ENCODE assay signal across 19 cellular contexts in genomic region chr6:136524339-136524935, GRCh38. TPM values are rescaled to one million over a fixed set of nuclear protein-coding genes. Genes with fewer than 3 reads are reported as not detected.
DNase-seq lines count a peak whose midpoint lies in the region; ATAC-seq and TF ChIP-seq lines count a peak whose summit lies in the region.
"Had no signal": no experiment of that assay in that cellular context is flagged by ENCODE, and none has a peak within 500 bp of the region (broad histone marks: within the 10 kb centered on the region; RNA-seq: fewer than 3 reads in every experiment).

No MANE protein-coding gene starts in this region.

- H2AK5ac ChIP-seq in mesendoderm (ENCODE audit: low read length): no peak overlapping the region

- H3K4me2 ChIP-seq in mesendoderm (ENCODE audit: low read length): no peak overlapping the region

- DNase-seq in DMS153 treated with DMSO at 0.1 percent for 48 hours (lab: John Stamatoyannopoulos, UW; ENCODE audit: unreplicated experiment): peak; percentile 34
- DNase-seq in NCI-H146 (lab: John Stamatoyannopoulos, UW): peak; percentile 74
- DNase-seq in right lobe of liver: no peak
- no peak for DNase-seq in NCI-H1694 (lab: John Stamatoyannopoulos, UW)
- DNase-seq in Calu3: no peak
- no peak for DNase-seq in mesendoderm
- no peak for DNase-seq in HCEC 1CT
- DNase-seq: activated CD8-positive, alpha-beta memory T cell treated with anti-CD3 and anti-CD28 coated beads, Interleukin-2, amount 50 U/mL, for 4 hours; activated naive CD4-positive, alpha-beta T cell treated with Interleukin-2 at 50 U/mL for 16 hours; esophagus squamous epithelium; H9; kidney; SIG-M5; T1000 had no signal

- H3K4ac ChIP-seq in mesendoderm (ENCODE audit: low read depth, low read length): no peak overlapping the region

- H3K4me1 ChIP-seq in right lobe of liver: peaks cover 0 to 5% (median 0%) of the 10 kb centered on the region in 4 donors
- peaks cover 12% of the 10 kb centered on the region for H3K4me1 ChIP-seq in mesendoderm (ENCODE audit: control insufficient read depth, low read depth, low read length)

- no peak for TF ChIP-seq CTCF in VCaP (conservative IDR thresholded peaks at IDR 0.05)
- TF ChIP-seq CTCF in right lobe of liver (IDR thresholded peaks at IDR 0.05): no peak
- TF ChIP-seq CTCF in Calu3 (IDR thresholded peaks at IDR 0.05; ENCODE audit: unreplicated experiment): no peak

- H2BK5ac ChIP-seq in mesendoderm (ENCODE audit: low read length): no peak overlapping the region

- intact Hi-C loops in right lobe of liver (cut with DNase I) (no loop called here), Calu3 (cut with micrococcal nuclease; ENCODE audit: unreplicated experiment) (no loop called here)

- H3K4me3 Mint-ChIP-seq in Calu3 (ENCODE audit: low read depth, unreplicated experiment): no peak overlapping the region
- H3K4me3 Mint-ChIP-seq: B cell, mesothelial cell of epicardium had no signal

- no peaks in the 10 kb centered on the region for H3K36me3 Mint-ChIP-seq in Calu3 (ENCODE audit: insufficient read depth, unreplicated experiment)
- H3K36me3 Mint-ChIP-seq: mesothelial cell of epicardium had no signal

- H3K36me3 ChIP-seq in right lobe of liver: no peaks in the 10 kb centered on the region
- no peaks in the 10 kb centered on the region for H3K36me3 ChIP-seq in mesendoderm (ENCODE audit: control insufficient read depth, insufficient read depth, low read length)
- H3K36me3 ChIP-seq: esophagus squamous epithelium, neutrophil had no signal

- no peaks in the 10 kb centered on the region for H3K9me3 Mint-ChIP-seq in Calu3 (ENCODE audit: low read depth, unreplicated experiment)
- H3K9me3 Mint-ChIP-seq: H9, mesothelial cell of epicardium had no signal

- no peak overlapping the region for H3K9ac ChIP-seq in mesendoderm (ENCODE audit: low read length)

- no peak overlapping the region for H3K56ac ChIP-seq in mesendoderm (ENCODE audit: low read length)

- peaks cover 11% of the 10 kb centered on the region for H3K79me2 ChIP-seq in mesendoderm (ENCODE audit: control insufficient read depth, insufficient read depth, low read length)

- H3K79me1 ChIP-seq in mesendoderm (ENCODE audit: low read length): peaks cover 8% of the 10 kb centered on the region

- H2BK120ac ChIP-seq in mesendoderm (ENCODE audit: low read depth, low read length): no peak overlapping the region

- no peaks in the 10 kb centered on the region for H3K27me3 Mint-ChIP-seq in Calu3 (ENCODE audit: unreplicated experiment)

- no TSS peak for BruUV-seq in Calu3 (replicated peaks; lab: Mats Ljungman, UMichigan)

- H3K27me3 ChIP-seq in right lobe of liver: no peaks in the 10 kb centered on the region
- H3K27me3 ChIP-seq in mesendoderm (ENCODE audit: insufficient read depth, low read length, poor library complexity): no peaks in the 10 kb centered on the region
- H3K27me3 ChIP-seq: esophagus squamous epithelium, neutrophil had no signal

- CTCF ChIA-PET in Calu3 (lab: Charles Lee): no interaction called here

- ATAC-seq in right lobe of liver: peak in 2 of 4 donors; percentile 40 to 74
- ATAC-seq: sciatic nerve had no signal

- H3K27ac ChIP-seq in VCaP (peak overlapping the region; percentile 44), right lobe of liver (peak overlapping the region in 2 of 3 donors; percentile 33 to 43), mesendoderm (ENCODE audit: low read depth, low read length) (no peak overlapping the region)
- H3K27ac ChIP-seq: esophagus squamous epithelium, neutrophil had no signal

- peaks cover 30% of the 10 kb centered on the region for H3K4me1 Mint-ChIP-seq in Calu3 (ENCODE audit: low read depth, unreplicated experiment)

- H3K4me3 ChIP-seq in right lobe of liver (no peak overlapping the region), mesendoderm (ENCODE audit: low read length) (no peak overlapping the region)
- H3K4me3 ChIP-seq: esophagus squamous epithelium had no signal

- no peak overlapping the region for H3K27ac Mint-ChIP-seq in Calu3 (ENCODE audit: unreplicated experiment)
- H3K27ac Mint-ChIP-seq: B cell, mesothelial cell of epicardium had no signal

- H4K8ac ChIP-seq in mesendoderm (ENCODE audit: low read depth, low read length): no peak overlapping the region

- no peak overlapping the region for H4K5ac ChIP-seq in mesendoderm (ENCODE audit: low read length)

- no peak overlapping the region for H3K18ac ChIP-seq in mesendoderm (ENCODE audit: low read length)

- no peaks in the 10 kb centered on the region for H3K9me3 ChIP-seq in right lobe of liver
- H3K9me3 ChIP-seq: esophagus squamous epithelium, neutrophil had no signal

- 22% methylated on average over 2 of the region's 2 CpGs for WGBS in right lobe of liver (ENCODE audit: insufficient coverage, low coverage, low lambda C conversion rate, missing lambda C conversion rate)
- no CpG with 5 or more reads among the region's 2 CpGs for WGBS in mesendoderm (ENCODE audit: extremely low coverage, insufficient coverage, low lambda C conversion rate)

- no peak for TF ChIP-seq POLR2A in right lobe of liver (IDR thresholded peaks at IDR 0.05)

- no peak overlapping the region for H3K23ac ChIP-seq in mesendoderm (ENCODE audit: low read length)

- no peak overlapping the region for H2BK15ac ChIP-seq in mesendoderm (replicated peaks; ENCODE audit: low read depth)

RNA-seq across cellular contexts. Expression of gene MAP7, which starts 25.8 kb away (rescaled TPM):
- 10 to 100 TPM; 14.8 to 20.9 (median 17.9) TPM for total RNA-seq in right lobe of liver
- total RNA-seq in Calu3 (2022): 29.5 and 30.1 TPM in 2 replicates
- 33.0 TPM for polyA plus RNA-seq in mesendoderm (2013, experiment 1 of 2)
- 32.5 TPM for polyA plus RNA-seq in mesendoderm (2013, experiment 2 of 2)

Comparison
In these comparisons a context has a peak if more than half of its experiments do, and no peak if none do; other contexts are left out.
1. DNase-seq: peak in DMS153 treated with DMSO at 0.1 percent for 48 hours (single experiment) and NCI-H146 (single experiment); none in right lobe of liver (0 of 3), NCI-H1694 (single experiment), Calu3 (single experiment), mesendoderm (single experiment) and HCEC 1CT (single experiment).